ENCODE assay signal across 29 cellular contexts in the genomic region with DNA sequence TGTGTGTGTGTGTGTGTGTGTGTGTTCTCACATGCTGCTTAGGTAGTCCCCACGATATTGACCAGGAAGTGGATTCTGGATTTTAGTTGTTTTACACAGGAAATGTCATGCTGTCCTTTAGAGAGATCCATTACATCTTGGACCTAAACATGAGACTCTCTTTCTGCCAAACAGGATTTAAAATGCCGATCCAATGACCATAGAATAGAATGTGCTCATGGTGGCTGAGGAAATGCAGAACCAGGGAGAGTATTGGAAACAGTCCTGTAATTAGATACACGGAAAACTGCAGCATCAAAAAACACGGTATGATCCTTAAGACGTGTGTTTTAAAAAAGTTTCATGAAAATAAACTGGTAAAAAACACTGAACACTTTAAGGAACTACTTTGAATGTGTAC.
"Had no signal": no experiment of that assay in that cellular context is flagged by ENCODE, and none has a peak within 500 bp of the region (broad histone marks: within the 10 kb centered on the region; RNA-seq: fewer than 3 reads in every experiment).

No MANE protein-coding gene starts in this region.

- H3K36me3 ChIP-seq: stomach, suprapubic skin, thoracic aorta, thyroid gland, tibial artery, tibial nerve, transverse colon, upper lobe of left lung, upper lobe of right lung, uterus, vagina had no signal

- H3K27me3 ChIP-seq: stomach, suprapubic skin, testis, thyroid gland, tibial artery, tibial nerve, transverse colon, upper lobe of left lung, upper lobe of right lung, uterus, vagina had no signal

- H3K27ac Mint-ChIP-seq: stimulated activated effector memory CD8-positive, alpha-beta T cell treated with anti-CD3 and anti-CD28 coated beads, Interleukin-12 subunit alpha, Interleukin-12 subunit beta, amount 100 ng/mL, for 72 hours; stimulated activated memory B cell treated with anti-CD40 and anti-IgM and Interleukin-4, amounts not matched to agents 10 μg/mL and 1 μg/mL and 100 μg/mL, for 72 hours; stimulated activated naive B cell treated with anti-CD40 and anti-IgM and Interleukin-4, amounts not matched to agents 10 μg/mL and 1 μg/mL and 100 μg/mL, for 72 hours; stimulated activated naive CD8-positive, alpha-beta T cell treated with anti-CD3 and anti-CD28 coated beads, Interleukin-15, amount 100 ng/mL, for 72 hours; stimulated activated naive CD8-positive, alpha-beta T cell treated with anti-CD3 and anti-CD28 coated beads, Interleukin-15, Interleukin-2, amounts not matched to agents 100 ng/mL and 50 ng/mL, for 24 hours; type B pancreatic cell had no signal

- H3K4me1 ChIP-seq: stomach, suprapubic skin, testis, thyroid gland, tibial artery, tibial nerve, transverse colon, upper lobe of left lung, upper lobe of right lung, uterus, vagina had no signal

- FAIRE-seq: urothelium cell line had no signal

- H3K4me3 ChIP-seq: stomach, suprapubic skin, testis, thoracic aorta, thyroid gland, tibial artery, tibial nerve, transverse colon, upper lobe of left lung, upper lobe of right lung, uterus, vagina had no signal

- H3K27me3 Mint-ChIP-seq: stimulated activated memory B cell treated with anti-CD40 and anti-IgM and Interleukin-4, amounts not matched to agents 10 μg/mL and 1 μg/mL and 100 μg/mL, for 72 hours; stimulated activated naive B cell treated with anti-CD40 and anti-IgM and Interleukin-4, amounts not matched to agents 10 μg/mL and 1 μg/mL and 100 μg/mL, for 72 hours; stimulated activated naive CD8-positive, alpha-beta T cell treated with anti-CD3 and anti-CD28 coated beads, Interleukin-15, amount 100 ng/mL, for 72 hours; stimulated activated naive CD8-positive, alpha-beta T cell treated with anti-CD3 and anti-CD28 coated beads, Interleukin-15, Interleukin-2, amounts not matched to agents 100 ng/mL and 50 ng/mL, for 24 hours; type B pancreatic cell had no signal

- DNase-seq: stimulated activated CD4-positive, alpha-beta T cell treated with anti-CD3 and anti-CD28 coated beads, Interleukin-2, amount 100 ng/mL, for 48 hours; stimulated activated CD4-positive, alpha-beta T cell treated with anti-CD3 and anti-CD28 coated beads, Interleukin-4, amount 100 ng/mL, for 1 hour; stimulated activated CD4-positive, alpha-beta T cell treated with anti-CD3 and anti-CD28 coated beads, Interleukin-4, amount 100 ng/mL, for 24 hours; stimulated activated CD4-positive, alpha-beta T cell treated with anti-CD3 and anti-CD28 coated beads, Interleukin-4, amount 100 ng/mL, for 4 hours; stimulated activated CD8-positive, alpha-beta memory T cell treated with anti-CD3 and anti-CD28 coated beads, Interleukin-4, amount 100 ng/mL, for 48 hours; stimulated activated naive B cell treated with anti-CD40 and anti-IgM and Interleukin-4, amounts not matched to agents 10 μg/mL and 1 μg/mL and 100 μg/mL, for 72 hours; stimulated activated naive CD4-positive, alpha-beta T cell; stimulated activated naive CD4-positive, alpha-beta T cell treated with Interleukin-2 at 50 U/mL for 16 hours; stimulated activated naive CD8-positive, alpha-beta T cell treated with anti-CD3 and anti-CD28 coated beads, Interleukin-15, amount 100 ng/mL, for 72 hours; stimulated activated naive CD8-positive, alpha-beta T cell treated with anti-CD3 and anti-CD28 coated beads, Interleukin-15, Interleukin-2, amounts not matched to agents 100 U/mL and 50 U/mL, for 24 hours; stomach; substantia nigra; testis; thyroid gland; tibial artery; transverse colon; trophoblast cell; upper lobe of left lung; upper lobe of right lung; uterus had no signal

- H3K9me3 ChIP-seq: stomach, suprapubic skin, testis, thoracic aorta, thyroid gland, tibial artery, tibial nerve, upper lobe of left lung, upper lobe of right lung, uterus, vagina had no signal

- H3K9me3 Mint-ChIP-seq: stimulated activated effector memory CD8-positive, alpha-beta T cell treated with anti-CD3 and anti-CD28 coated beads, Interleukin-12 subunit alpha, Interleukin-12 subunit beta, amount 100 ng/mL, for 72 hours had no signal

- H3K27ac ChIP-seq: stomach, suprapubic skin, testis, thoracic aorta, thyroid gland, tibial artery, tibial nerve, transverse colon, upper lobe of left lung, upper lobe of right lung, uterus, vagina had no signal

- H3K36me3 Mint-ChIP-seq: stimulated activated effector memory CD8-positive, alpha-beta T cell treated with anti-CD3 and anti-CD28 coated beads, Interleukin-12 subunit alpha, Interleukin-12 subunit beta, amount 100 ng/mL, for 72 hours; stimulated activated memory B cell treated with anti-CD40 and anti-IgM and Interleukin-4, amounts not matched to agents 10 μg/mL and 1 μg/mL and 100 μg/mL, for 72 hours; stimulated activated naive B cell treated with anti-CD40 and anti-IgM and Interleukin-4, amounts not matched to agents 10 μg/mL and 1 μg/mL and 100 μg/mL, for 72 hours; type B pancreatic cell had no signal

- H3K4me1 Mint-ChIP-seq: stimulated activated effector memory CD8-positive, alpha-beta T cell treated with anti-CD3 and anti-CD28 coated beads, Interleukin-12 subunit alpha, Interleukin-12 subunit beta, amount 100 ng/mL, for 72 hours; stimulated activated memory B cell treated with anti-CD40 and anti-IgM and Interleukin-4, amounts not matched to agents 10 μg/mL and 1 μg/mL and 100 μg/mL, for 72 hours; stimulated activated naive B cell treated with anti-CD40 and anti-IgM and Interleukin-4, amounts not matched to agents 10 μg/mL and 1 μg/mL and 100 μg/mL, for 72 hours; stimulated activated naive CD8-positive, alpha-beta T cell treated with anti-CD3 and anti-CD28 coated beads, Interleukin-15, amount 100 ng/mL, for 72 hours had no signal

- H3K4me3 Mint-ChIP-seq: stimulated activated effector memory CD8-positive, alpha-beta T cell treated with anti-CD3 and anti-CD28 coated beads, Interleukin-12 subunit alpha, Interleukin-12 subunit beta, amount 100 ng/mL, for 72 hours; stimulated activated memory B cell treated with anti-CD40 and anti-IgM and Interleukin-4, amounts not matched to agents 10 μg/mL and 1 μg/mL and 100 μg/mL, for 72 hours; stimulated activated naive B cell treated with anti-CD40 and anti-IgM and Interleukin-4, amounts not matched to agents 10 μg/mL and 1 μg/mL and 100 μg/mL, for 72 hours; stimulated activated naive CD8-positive, alpha-beta T cell treated with anti-CD3 and anti-CD28 coated beads, Interleukin-15, amount 100 ng/mL, for 72 hours; stimulated activated naive CD8-positive, alpha-beta T cell treated with anti-CD3 and anti-CD28 coated beads, Interleukin-15, Interleukin-2, amounts not matched to agents 100 ng/mL and 50 ng/mL, for 24 hours; type B pancreatic cell had no signal
